In genomic region chr4:25376754-25377571, GRCh38 we compare ENCODE assay signal across 1 cellular context.
A peak's percentile ranks its signal among the peaks of the same experiment; 100 is the strongest.
TF ChIP-seq lines count a peak whose summit lies in the region.

ANAPC4 (plus strand) TSS chr4:25377263; CDS start chr4:25377428, 165 bp downstream.

TF ChIP-seq in HepG2, 621 proteins besides CTCF, POLR2A, EP300 and RAD21 (continued from another document and continues in another):
- TF ChIP-seq BCLAF1 (IDR thresholded peaks at IDR 0.05) = no peak
- TF ChIP-seq POLR2AphosphoS2 (IDR thresholded peaks at IDR 0.05; ENCODE audit: low read depth, low read length) = no peak
- no peak for TF ChIP-seq KAT2B (IDR thresholded peaks at IDR 0.05; ENCODE audit: borderline replicate concordance, low read depth, low read length)
- TF ChIP-seq HDAC6 (IDR thresholded peaks at IDR 0.05; ENCODE audit: low read depth, low read length) = no peak
- peak; percentile 40 for TF ChIP-seq HNRNPLL (IDR thresholded peaks at IDR 0.05; ENCODE audit: low read depth, low read length, poor library complexity, severe bottlenecking)
- TF ChIP-seq ZNF740 (CRISPR knock-in tag; IDR thresholded peaks at IDR 0.05) = peak; percentile 39; the same call in 1 of the 2 replicates
- TF ChIP-seq KLF9 (CRISPR knock-in tag; IDR thresholded peaks at IDR 0.05; ENCODE audit: low read depth) = no peak
- TF ChIP-seq TBL1XR1 (IDR thresholded peaks at IDR 0.05; ENCODE audit: borderline replicate concordance, low read length, partially characterized antibody) = no peak
- no peak for TF ChIP-seq ZBTB34 (CRISPR knock-in tag; IDR thresholded peaks at IDR 0.05)
- no peak for TF ChIP-seq PRDM15 (CRISPR knock-in tag; IDR thresholded peaks at IDR 0.05)
- TF ChIP-seq GMEB2 (CRISPR knock-in tag; IDR thresholded peaks at IDR 0.05; ENCODE audit: low read depth) = no peak
- no peak for TF ChIP-seq NKX3-1 (CRISPR knock-in tag; IDR thresholded peaks at IDR 0.05)
- TF ChIP-seq HNRNPH1 (optimal IDR thresholded peaks at IDR 0.05; ENCODE audit: low read depth, low read length) = no peak
- TF ChIP-seq GMEB1 (CRISPR knock-in tag; IDR thresholded peaks at IDR 0.05; ENCODE audit: borderline replicate concordance) = peak; percentile 80
- TF ChIP-seq NCOA1 (CRISPR knock-in tag; IDR thresholded peaks at IDR 0.05) = no peak
- TF ChIP-seq GRHL1 (CRISPR knock-in tag; conservative IDR thresholded peaks at IDR 0.05) = no peak
- TF ChIP-seq REL (CRISPR knock-in tag; conservative IDR thresholded peaks at IDR 0.05) = no peak
- no peak; the same call in 1 of the 2 replicates for TF ChIP-seq BCL6 (CRISPR knock-in tag; IDR thresholded peaks at IDR 0.05)
- no peak for TF ChIP-seq ZFP37 (CRISPR knock-in tag; IDR thresholded peaks at IDR 0.05; ENCODE audit: borderline replicate concordance)
- no peak for TF ChIP-seq CSRNP1 (CRISPR knock-in tag; IDR thresholded peaks at IDR 0.05)
- 0 out of 2 replicates have a peak, but pooled peaks have one; percentile 50 for TF ChIP-seq ZNF709 (CRISPR knock-in tag; IDR thresholded peaks at IDR 0.05)
- no peak for TF ChIP-seq ZNF550 (CRISPR knock-in tag; IDR thresholded peaks at IDR 0.05; ENCODE audit: borderline replicate concordance)
- TF ChIP-seq ZNF7 (CRISPR knock-in tag; IDR thresholded peaks at IDR 0.05) = no peak
- no peak for TF ChIP-seq SYNCRIP (IDR thresholded peaks at IDR 0.05; ENCODE audit: insufficient read depth, low read depth, low read length)
- TF ChIP-seq ZNF891 (CRISPR knock-in tag; IDR thresholded peaks at IDR 0.05) = no peak
- TF ChIP-seq RFX1 (IDR thresholded peaks at IDR 0.05) = no peak
- no peak for TF ChIP-seq TCF7 (IDR thresholded peaks at IDR 0.05; ENCODE audit: low read depth)
- no peak for TF ChIP-seq SMARCC2 (IDR thresholded peaks at IDR 0.05)
- no peak for TF ChIP-seq HIC2 (CRISPR knock-in tag; IDR thresholded peaks at IDR 0.05; ENCODE audit: low read depth)
- TF ChIP-seq NR2F6 (IDR thresholded peaks at IDR 0.05) = no peak
- no peak for TF ChIP-seq NR2F6 (CRISPR knock-in tag; IDR thresholded peaks at IDR 0.05)
- TF ChIP-seq RAD51 (IDR thresholded peaks at IDR 0.05; ENCODE audit: borderline replicate concordance) = no peak
- 0 out of 2 replicates have a peak, but pooled peaks have one; percentile 41 for TF ChIP-seq RFXAP (CRISPR knock-in tag; IDR thresholded peaks at IDR 0.05; ENCODE audit: borderline replicate concordance)
- no peak for TF ChIP-seq ZNF674 (CRISPR knock-in tag; IDR thresholded peaks at IDR 0.05; ENCODE audit: low read depth)
- no peak for TF ChIP-seq NFAT5 (CRISPR knock-in tag; IDR thresholded peaks at IDR 0.05)
- TF ChIP-seq CBX1 (IDR thresholded peaks at IDR 0.05; ENCODE audit: low read depth) = peak; percentile 21
- TF ChIP-seq SKI (IDR thresholded peaks at IDR 0.05; ENCODE audit: partially characterized antibody) = peak; percentile 58
